8 cellular contexts compared by ENCODE assay signal in the genomic region with DNA sequence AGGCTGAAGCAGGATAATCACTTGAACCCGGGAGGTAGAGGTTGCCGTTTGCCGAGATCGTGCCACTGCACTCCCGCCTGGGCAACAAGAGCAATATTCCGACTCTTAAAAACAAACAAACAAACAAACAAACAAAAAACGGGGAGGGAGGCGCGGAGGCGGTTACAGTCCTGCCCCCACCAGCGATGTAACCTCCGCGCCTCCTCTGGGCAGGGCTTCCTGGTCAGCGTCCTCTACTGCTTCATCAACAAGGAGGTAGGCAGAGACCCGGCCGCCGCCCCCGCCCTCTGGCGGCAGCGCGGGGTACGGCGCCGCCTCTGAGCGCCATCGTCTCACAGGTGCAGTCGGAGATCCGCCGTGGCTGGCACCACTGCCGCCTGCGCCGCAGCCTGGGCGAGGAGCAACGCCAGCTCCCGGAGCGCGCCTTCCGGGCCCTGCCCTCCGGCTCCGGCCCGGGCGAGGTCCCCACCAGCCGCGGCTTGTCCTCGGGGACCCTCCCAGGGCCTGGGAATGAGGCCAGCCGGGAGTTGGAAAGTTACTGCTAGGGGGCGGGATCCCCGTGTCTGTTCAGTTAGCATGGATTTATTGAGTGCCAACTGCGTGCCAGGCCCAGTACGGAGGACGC. TPM values are rescaled to one million over a fixed set of nuclear protein-coding genes. Genes with fewer than 3 reads are reported as not detected.
DNase-seq lines count a peak whose midpoint lies in the region; ATAC-seq and TF ChIP-seq lines count a peak whose summit lies in the region.

No MANE protein-coding gene starts in this region.

- peaks cover 15% of the 10 kb centered on the region for H3K36me3 Mint-ChIP-seq in activated CD4-positive, alpha-beta T cell treated with anti-CD3 and anti-CD28 coated beads, Interleukin-2, amount 10 ng/mL, durations not matched to agents 7 days and 5 days (ENCODE audit: low read depth)
- peaks cover 37% of the 10 kb centered on the region for H3K36me3 Mint-ChIP-seq in dendritic cell treated with granulocyte-macrophage colony-stimulating factor and Interleukin-4, amounts not matched to agents 40 ng/mL and 50 ng/mL, for 4 days (ENCODE audit: low read depth)

- peak; percentile 86 for TF ChIP-seq CTCF in A673 (conservative IDR thresholded peaks at IDR 0.05; ENCODE audit: low read depth, low read length)
- TF ChIP-seq CTCF in liver (IDR thresholded peaks at IDR 0.05; ENCODE audit: low read depth, low read length, missing input control): peak; percentile 91

- peak; percentile 78 for ATAC-seq in GM18858 (IDR thresholded peaks at IDR 0.05; ENCODE audit: unreplicated experiment)
- ATAC-seq in HG03439 (IDR thresholded peaks at IDR 0.05; ENCODE audit: unreplicated experiment): peak; percentile 54

- peak overlapping the region; percentile 76 for H3K4me3 Mint-ChIP-seq in activated CD4-positive, alpha-beta T cell treated with anti-CD3 and anti-CD28 coated beads, Interleukin-2, amount 10 ng/mL, durations not matched to agents 7 days and 5 days
- H3K4me3 Mint-ChIP-seq in dendritic cell treated with granulocyte-macrophage colony-stimulating factor and Interleukin-4, amounts not matched to agents 40 ng/mL and 50 ng/mL, for 4 days: peak overlapping the region; percentile 72

- WGBS in liver: 4% methylated on average over 51 of the region's 51 CpGs

- H3K27me3 Mint-ChIP-seq in activated CD4-positive, alpha-beta T cell treated with anti-CD3 and anti-CD28 coated beads, Interleukin-2, amount 10 ng/mL, durations not matched to agents 7 days and 5 days: peaks cover 7% of the 10 kb centered on the region
- H3K27me3 Mint-ChIP-seq in dendritic cell treated with granulocyte-macrophage colony-stimulating factor and Interleukin-4, amounts not matched to agents 40 ng/mL and 50 ng/mL, for 4 days: peaks cover 53% of the 10 kb centered on the region

- peaks cover 22% of the 10 kb centered on the region for H3K4me1 Mint-ChIP-seq in activated CD4-positive, alpha-beta T cell treated with anti-CD3 and anti-CD28 coated beads, Interleukin-2, amount 10 ng/mL, durations not matched to agents 7 days and 5 days
- peaks cover 32% of the 10 kb centered on the region for H3K4me1 Mint-ChIP-seq in dendritic cell treated with granulocyte-macrophage colony-stimulating factor and Interleukin-4, amounts not matched to agents 40 ng/mL and 50 ng/mL, for 4 days (ENCODE audit: low read depth)

- H3K27me3 ChIP-seq in A673 (replicated peaks; ENCODE audit: insufficient read depth, low read depth, low read length, poor library complexity) (no peaks in the 10 kb centered on the region), liver (ENCODE audit: control insufficient read depth in 4 of 4, insufficient read depth in 4 of 4, low read length in 3 of 4) (peaks cover 0 to 5% (median 4%) of the 10 kb centered on the region in 4 donors)

- peak overlapping the region; percentile 90 for H3K27ac Mint-ChIP-seq in activated CD4-positive, alpha-beta T cell treated with anti-CD3 and anti-CD28 coated beads, Interleukin-2, amount 10 ng/mL, durations not matched to agents 7 days and 5 days
- peak overlapping the region; percentile 35 for H3K27ac Mint-ChIP-seq in dendritic cell treated with granulocyte-macrophage colony-stimulating factor and Interleukin-4, amounts not matched to agents 40 ng/mL and 50 ng/mL, for 4 days

- POLR2A ChIA-PET in A673 (lab: Charles Lee; ENCODE audit: low non-redundant PET): interaction anchor here (0.7 kb wide), 1 partner anchor 40 kb away, joined by 8 read pairs; no protein-coding TSS in a partner anchor
- POLR2A ChIA-PET in activated CD4-positive, alpha-beta T cell treated with anti-CD3 and anti-CD28 coated beads, Interleukin-2, amount 10 ng/mL, durations not matched to agents 7 days and 5 days (lab: Charles Lee): no interaction called here

- H3K4me1 ChIP-seq in A673 (ENCODE audit: insufficient read depth, low read length, poor library complexity, severe bottlenecking) (peaks cover 10% of the 10 kb centered on the region), liver (ENCODE audit: control insufficient read depth in 4 of 4, insufficient read depth in 4 of 4, low read length in 3 of 4) (peaks cover 4 to 19% (median 13%) of the 10 kb centered on the region in 4 donors)

- DNase-seq in A673 (ENCODE audit: low spot score): peak; percentile 79
- DNase-seq in NCI-H524 (lab: John Stamatoyannopoulos, UW): peak; percentile 60 to 77
- peak; percentile 88 for DNase-seq in activated CD4-positive, alpha-beta T cell treated with anti-CD3 and anti-CD28 coated beads, Interleukin-2, amount 10 ng/mL, durations not matched to agents 7 days and 5 days
- peak; percentile 75 for DNase-seq in stimulated activated CD4-positive, alpha-beta T cell treated with anti-CD3 and anti-CD28 coated beads, Interleukin-2, amount 100 ng/mL, for 4 hours (ENCODE audit: low read depth)

- intact Hi-C loops in A673 (cut with micrococcal nuclease; ENCODE audit: unreplicated experiment): no loop called here
- intact Hi-C loops in dendritic cell treated with granulocyte-macrophage colony-stimulating factor and Interleukin-4, amounts not matched to agents 40 ng/mL and 50 ng/mL, for 4 days (cut with micrococcal nuclease): no loop called here

- H3K27ac ChIP-seq in A673 (ENCODE audit: low read depth, low read length, poor library complexity, severe bottlenecking): peak overlapping the region; percentile 14
- H3K27ac ChIP-seq in liver (ENCODE audit: low read depth in 1 of 2, low read length in 2 of 2): peak overlapping the region in 1 of 2 donors; percentile 37

- H3K9me3 Mint-ChIP-seq in activated CD4-positive, alpha-beta T cell treated with anti-CD3 and anti-CD28 coated beads, Interleukin-2, amount 10 ng/mL, durations not matched to agents 7 days and 5 days: no peaks in the 10 kb centered on the region
- no peaks in the 10 kb centered on the region for H3K9me3 Mint-ChIP-seq in dendritic cell treated with granulocyte-macrophage colony-stimulating factor and Interleukin-4, amounts not matched to agents 40 ng/mL and 50 ng/mL, for 4 days

- CTCF ChIA-PET in A673 (lab: Charles Lee): interaction anchor here (1.6 kb wide), 1 partner anchor 11 kb away, joined by 3 read pairs; a partner anchor contains a TSS
- CTCF ChIA-PET in activated CD4-positive, alpha-beta T cell treated with anti-CD3 and anti-CD28 coated beads, Interleukin-2, amount 10 ng/mL, durations not matched to agents 7 days and 5 days (lab: Charles Lee): interaction anchor here (0.6 to 9.2 kb wide), 14 partner anchors 11 to 300 kb away, joined by 3 to 80 read pairs (median 3); a partner anchor contains a TSS

- H3K36me3 ChIP-seq in A673 (ENCODE audit: insufficient read depth, low read length, poor library complexity, severe bottlenecking): peaks cover 16% of the 10 kb centered on the region
- peaks cover 0 to 18% (median 8%) of the 10 kb centered on the region in 4 donors for H3K36me3 ChIP-seq in liver (ENCODE audit: control insufficient read depth in 4 of 4, insufficient read depth in 3 of 4, low read depth in 1 of 4, low read length in 3 of 4)

- BruUV-seq in A673 (replicated peaks; lab: Mats Ljungman, UMichigan): no TSS peak

- TF ChIP-seq RAD21 in liver (IDR thresholded peaks at IDR 0.05): peak; percentile 68 to 78

- no peak overlapping the region for H3K9ac ChIP-seq in liver (ENCODE audit: low read depth in 1 of 2, low read length in 2 of 2)

- H3K4me3 ChIP-seq in A673 (ENCODE audit: low read depth, low read length, poor library complexity, severe bottlenecking) (peak overlapping the region; percentile 41), liver (ENCODE audit: low read depth in 1 of 3, low read length in 3 of 3) (peak overlapping the region in 1 of 3 donors; percentile 45)

- H3K9me3 ChIP-seq in A673 (ENCODE audit: low read depth, low read length, poor library complexity, severe bottlenecking) (no peaks in the 10 kb centered on the region), liver (ENCODE audit: control insufficient read depth in 4 of 4, low read length in 3 of 4) (no peaks in the 10 kb centered on the region)

TF ChIP-seq in liver, 16 proteins besides CTCF, POLR2A, EP300 and RAD21:
- TF ChIP-seq YY1 (IDR thresholded peaks at IDR 0.05) (peak; percentile 37), FOXA1 (IDR thresholded peaks at IDR 0.05) (no peak), SP1 (IDR thresholded peaks at IDR 0.05) (peak; percentile 21), GABPA (IDR thresholded peaks at IDR 0.05 in 1 of 2, conservative IDR thresholded peaks at IDR 0.05 in 1 of 2) (peak in 1 of 2 donors; percentile 14)

RNA-seq across cellular contexts. Expression of a gene that starts 10.2 kb away (rescaled TPM):
- total RNA-seq in A673 (2021) (590 and 597 TPM in 2 replicates), liver (10 to 100 TPM; 38.6 to 71.9 TPM)
- total RNA-seq in activated CD4-positive, alpha-beta T cell treated with anti-CD3 and anti-CD28 coated beads, Interleukin-2, amount 10 ng/mL, durations not matched to agents 7 days and 5 days: 100 to 1,000 TPM; 485 to 566 TPM
- 100 to 1,000 TPM; 109 to 175 TPM for polyA plus RNA-seq in liver

RNA-seq across cellular contexts. Expression of a gene that starts 11.0 kb away (rescaled TPM):
- total RNA-seq in A673 (2021) (12.8 and 17.4 TPM in 2 replicates), liver (1 to 10 TPM; 3.7 to 6.1 TPM)
- 1 to 10 TPM; 6.1 to 7.3 TPM for total RNA-seq in activated CD4-positive, alpha-beta T cell treated with anti-CD3 and anti-CD28 coated beads, Interleukin-2, amount 10 ng/mL, durations not matched to agents 7 days and 5 days
- polyA plus RNA-seq in liver: 1 to 10 TPM; 2.9 to 4.5 TPM

RNA-seq across cellular contexts. Expression of a gene that starts 13.5 kb away (rescaled TPM):
- total RNA-seq in A673 (2021) (0.45 and 1.0 TPM in 2 replicates), liver (under 1 TPM; 0.05 to 0.50 TPM)
- total RNA-seq in activated CD4-positive, alpha-beta T cell treated with anti-CD3 and anti-CD28 coated beads, Interleukin-2, amount 10 ng/mL, durations not matched to agents 7 days and 5 days: 1 to 10 TPM; 1.3 to 1.4 TPM
- under 1 TPM; 0.06 to 0.08 TPM for polyA plus RNA-seq in liver

RNA-seq across cellular contexts. Expression of a gene that starts 42.3 kb away (rescaled TPM):
- 17.0 and 21.0 TPM in 2 replicates for total RNA-seq in A673 (2021)
- total RNA-seq in activated CD4-positive, alpha-beta T cell treated with anti-CD3 and anti-CD28 coated beads, Interleukin-2, amount 10 ng/mL, durations not matched to agents 7 days and 5 days: 10 to 100 TPM; 80.7 to 87.3 TPM
- total RNA-seq in liver: 1 to 10 TPM; 8.5 to 9.5 TPM
- polyA plus RNA-seq in liver: 10 to 100 TPM in 1 of 2 donors, 1 to 10 TPM in 1; 1.1 to 10.4 TPM

RNA-seq across cellular contexts. Expression of a gene that starts 49.2 kb away (rescaled TPM):
- total RNA-seq in A673 (2021) (18.8 and 24.3 TPM in 2 replicates), liver (1 to 10 TPM; 2.9 to 4.2 TPM)
- 10 to 100 TPM; 38.5 to 40.0 TPM for total RNA-seq in activated CD4-positive, alpha-beta T cell treated with anti-CD3 and anti-CD28 coated beads, Interleukin-2, amount 10 ng/mL, durations not matched to agents 7 days and 5 days
- polyA plus RNA-seq in liver: 1 to 10 TPM; 1.2 to 4.5 TPM
